In genomic region chr9:108710424-108710823, GRCh38 we compare ENCODE assay signal across 18 cellular contexts.
"Had no signal": no experiment of that assay in that cellular context is flagged by ENCODE, and none has a peak within 500 bp of the region (broad histone marks: within the 10 kb centered on the region; RNA-seq: fewer than 3 reads in every experiment).

No MANE protein-coding gene starts in this region.

- H3K27ac ChIP-seq: lower lobe of right lung, parathyroid adenoma, testis, upper lobe of left lung had no signal

- H3K27me3 ChIP-seq: testis, upper lobe of left lung had no signal

- H3K4me1 ChIP-seq: lower lobe of right lung, parathyroid adenoma, testis, upper lobe of left lung had no signal

- DNase-seq: activated CD4-positive, alpha-beta T cell treated with anti-CD3 and anti-CD28 coated beads for 48 hours; activated CD8-positive, alpha-beta T cell treated with anti-CD3 and anti-CD28 coated beads, Interleukin-2, amount 10 ng/mL, durations not matched to agents 7 days and 5 days; activated gamma-delta T cell; activated naive CD4-positive, alpha-beta T cell treated with anti-CD3 and anti-CD28 coated beads, Interleukin-2, amount 50 U/mL, for 16 hours; activated naive CD8-positive, alpha-beta T cell treated with anti-CD3 and anti-CD28 coated beads, Interleukin-2, amount 50 U/mL, for 24 hours; aorta; dermis blood vessel endothelial cell; effector memory CD4-positive, alpha-beta T cell; lower lobe of right lung; mesendoderm; naive B cell; right cardiac atrium; stimulated activated CD4-positive, alpha-beta T cell treated with anti-CD3 and anti-CD28 coated beads, Interleukin-1b, Interleukin-23, amount 100 ng/mL, for 48 hours; stimulated activated naive CD8-positive, alpha-beta T cell treated with anti-CD3 and anti-CD28 coated beads, Interleukin-15, amount 100 ng/mL, for 72 hours; T1000; testis; upper lobe of left lung had no signal

- H3K9me3 ChIP-seq: lower lobe of right lung, testis, upper lobe of left lung had no signal

- H3K4me3 ChIP-seq: lower lobe of right lung, testis, upper lobe of left lung had no signal

- H3K36me3 ChIP-seq: lower lobe of right lung, upper lobe of left lung had no signal
